In the genomic region with DNA sequence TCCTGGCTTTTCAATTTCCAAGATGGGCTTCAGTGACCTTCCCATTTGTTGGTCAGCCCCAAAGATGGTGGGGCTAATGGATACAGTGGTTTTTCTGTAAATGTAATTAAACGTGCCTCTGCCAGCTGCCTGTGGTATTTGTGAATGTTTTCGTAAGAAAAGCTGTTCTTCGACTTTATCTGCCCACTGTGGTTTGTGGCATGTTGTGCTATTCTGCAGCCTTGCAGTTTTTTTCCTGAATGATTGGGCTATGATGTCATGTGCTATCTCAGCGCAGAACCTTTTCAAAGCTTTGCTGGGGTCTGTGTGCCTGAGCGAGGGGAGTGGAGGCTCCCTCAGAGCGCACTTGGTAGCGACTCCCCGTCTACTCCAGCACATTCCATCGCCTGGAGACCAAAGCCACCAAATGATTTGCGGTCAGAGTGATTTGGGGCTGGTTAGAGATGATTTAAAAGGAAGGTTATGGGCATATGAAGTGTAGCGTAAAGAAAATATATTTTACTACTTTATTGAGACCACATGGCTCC, we compare ENCODE assay signal across 8 cellular contexts.
DNase-seq lines count a peak whose midpoint lies in the region; TF ChIP-seq lines count a peak whose summit lies in the region.

No MANE protein-coding gene starts in this region.

- H3K4me1 Mint-ChIP-seq in progenitor cell of endocrine pancreas (ENCODE audit: low read depth): peaks cover 28% of the 10 kb centered on the region

- H3K36me3 Mint-ChIP-seq in progenitor cell of endocrine pancreas (ENCODE audit: insufficient read depth): no peaks in the 10 kb centered on the region

- no peak overlapping the region for H3K27ac ChIP-seq in adrenal gland

- 47 to 55% (median 50%) methylated on average over 11 of the region's 11 CpGs for WGBS in adrenal gland, 4 donors

- DNase-seq in EL: peak; percentile 100
- peak; percentile 92 for DNase-seq in NCI-H226
- peak; percentile 58 for DNase-seq in epidermal melanocyte (ENCODE audit: insufficient read length, low spot score)
- no peak for DNase-seq in progenitor cell of endocrine pancreas (ENCODE audit: low spot score, unreplicated experiment)
- no peak for DNase-seq in midbrain (lab: John Stamatoyannopoulos, UW)
- no peak for DNase-seq in SIG-M5 treated with dmso at 0.1 percent for 504 hours (lab: John Stamatoyannopoulos, UW; ENCODE audit: unreplicated experiment)
- DNase-seq in mesenteric fat pad (ENCODE audit: low spot score): no peak
- DNase-seq in adrenal gland: no peak

- H3K9me3 ChIP-seq in adrenal gland (replicated peaks in 1 of 3): no peaks in the 10 kb centered on the region

- no peak overlapping the region for H3K4me3 Mint-ChIP-seq in progenitor cell of endocrine pancreas (ENCODE audit: low read depth)

- H3K36me3 ChIP-seq in adrenal gland (replicated peaks in 1 of 2): no peaks in the 10 kb centered on the region

- H3K4me1 ChIP-seq in adrenal gland (replicated peaks in 1 of 2): peaks cover 3 to 4% of the 10 kb centered on the region in 2 donors

- intact Hi-C loops in adrenal gland (cut with DNase I): no loop called here

- TF ChIP-seq CTCF in progenitor cell of endocrine pancreas (IDR thresholded peaks at IDR 0.05; ENCODE audit: unreplicated experiment) (no peak), adrenal gland (IDR thresholded peaks at IDR 0.05) (no peak)

- H3K27me3 ChIP-seq in adrenal gland: peaks cover 30% of the 10 kb centered on the region

- H3K9me3 Mint-ChIP-seq in progenitor cell of endocrine pancreas (ENCODE audit: low read depth): no peaks in the 10 kb centered on the region

- H3K27ac Mint-ChIP-seq in progenitor cell of endocrine pancreas: peak overlapping the region; percentile 83

- no peak overlapping the region for H3K4me3 ChIP-seq in adrenal gland

- H3K27me3 Mint-ChIP-seq in progenitor cell of endocrine pancreas: peaks cover 20% of the 10 kb centered on the region

- TF ChIP-seq POLR2A in adrenal gland (IDR thresholded peaks at IDR 0.05): no peak

Comparison
In these comparisons a context has a peak if more than half of its experiments do, and no peak if none do; other contexts are left out.
1. DNase-seq: peak in EL (single experiment), NCI-H226 (single experiment) and epidermal melanocyte (single experiment); none in progenitor cell of endocrine pancreas (single experiment), midbrain (single experiment), SIG-M5 treated with dmso at 0.1 percent for 504 hours (single experiment), mesenteric fat pad (single experiment) and adrenal gland (0 of 7).